In genomic region chr10:113697595-113697994, GRCh38 we compare ENCODE assay signal across 31 cellular contexts. TPM values are rescaled to one million over a fixed set of nuclear protein-coding genes. Genes with fewer than 3 reads are reported as not detected.
"Had no signal": no experiment of that assay in that cellular context is flagged by ENCODE, and none has a peak within 500 bp of the region (broad histone marks: within the 10 kb centered on the region; RNA-seq: fewer than 3 reads in every experiment).

No MANE protein-coding gene starts in this region.

- DNase-seq: naive thymus-derived CD8-positive, alpha-beta T cell; nephron progenitor cell; occipital lobe; ovary; posterior cingulate gyrus; psoas muscle; right cardiac atrium; right lobe of liver; sigmoid colon; small intestine; stimulated activated CD4-positive, alpha-beta T cell treated with anti-CD3 and anti-CD28 coated beads, Interleukin-15, amount 100 ng/mL, for 24 hours; stimulated activated CD4-positive, alpha-beta T cell treated with anti-CD3 and anti-CD28 coated beads, Interleukin-2, amount 100 ng/mL, for 24 hours; stimulated activated CD4-positive, alpha-beta T cell treated with anti-CD3 and anti-CD28 coated beads, Interleukin-2, amount 100 ng/mL, for 48 hours; stimulated activated CD4-positive, alpha-beta T cell treated with anti-CD3 and anti-CD28 coated beads, Interleukin-4, amount 100 ng/mL, for 24 hours; stimulated activated naive B cell treated with anti-CD40 and anti-IgM and Interleukin-4, amounts not matched to agents 10 μg/mL and 1 μg/mL and 100 μg/mL, for 72 hours; stimulated activated naive CD4-positive, alpha-beta T cell treated with Interleukin-2 at 50 U/mL for 16 hours; stomach; thyroid gland; trophoblast cell; upper lobe of left lung had no signal

- ATAC-seq: naive thymus-derived CD8-positive, alpha-beta T cell; natural killer cell treated with Interleukin-12 subunit alpha and Interleukin-12 subunit beta and Interleukin-15 and Interleukin-18, amount 100 ng/mL, for 72 hours; psoas muscle; right lobe of liver; stimulated activated effector memory CD8-positive, alpha-beta T cell treated with anti-CD3 and anti-CD28 coated beads, Interleukin-12 subunit alpha, Interleukin-12 subunit beta, amount 100 ng/mL, for 72 hours; stimulated activated naive B cell treated with anti-CD40 and anti-IgM and Interleukin-4, amounts not matched to agents 10 μg/mL and 1 μg/mL and 100 μg/mL, for 72 hours had no signal

- H3K36me3 ChIP-seq: ovary had no signal

- H3K4me1 ChIP-seq: parathyroid adenoma, psoas muscle, right lobe of liver, sigmoid colon, stomach, thyroid gland, tibial nerve, upper lobe of left lung had no signal

- H3K27ac ChIP-seq: ovary, parathyroid adenoma, psoas muscle, right lobe of liver, sigmoid colon, stomach, thoracic aorta, thyroid gland, tibial nerve, upper lobe of left lung, vagina had no signal

- H3K9me3 ChIP-seq: thyroid gland had no signal

- H3K27me3 ChIP-seq: ovary, right lobe of liver, sigmoid colon, stomach, thyroid gland, tibial nerve, upper lobe of left lung, vagina had no signal

- H3K4me3 ChIP-seq: ovary, psoas muscle, right lobe of liver, sigmoid colon, stomach, thoracic aorta, thyroid gland, tibial nerve, upper lobe of left lung, vagina had no signal

RNA-seq across cellular contexts. Expression of gene NRAP, which starts 33.8 kb away (rescaled TPM):
- total RNA-seq: naive thymus-derived CD8-positive, alpha-beta T cell; natural killer cell treated with Interleukin-12 subunit alpha and Interleukin-12 subunit beta and Interleukin-15 and Interleukin-18, amount 100 ng/mL, for 72 hours; neural crest cell; osteoblast; progenitor cell of endocrine pancreas; sigmoid colon; subcutaneous adipose tissue; temporal lobe; thoracic aorta; thyroid gland; vagina had no signal

RNA-seq across cellular contexts. Expression of gene PLEKHS1, which starts 53.9 kb away (rescaled TPM):
- total RNA-seq: naive thymus-derived CD8-positive, alpha-beta T cell; neural crest cell; occipital lobe; progenitor cell of endocrine pancreas; psoas muscle; right cardiac atrium; right lobe of liver; sigmoid colon; temporal lobe; thyroid gland; tibial nerve; vagina had no signal
